1 cellular context compared by ENCODE assay signal in the genomic region with DNA sequence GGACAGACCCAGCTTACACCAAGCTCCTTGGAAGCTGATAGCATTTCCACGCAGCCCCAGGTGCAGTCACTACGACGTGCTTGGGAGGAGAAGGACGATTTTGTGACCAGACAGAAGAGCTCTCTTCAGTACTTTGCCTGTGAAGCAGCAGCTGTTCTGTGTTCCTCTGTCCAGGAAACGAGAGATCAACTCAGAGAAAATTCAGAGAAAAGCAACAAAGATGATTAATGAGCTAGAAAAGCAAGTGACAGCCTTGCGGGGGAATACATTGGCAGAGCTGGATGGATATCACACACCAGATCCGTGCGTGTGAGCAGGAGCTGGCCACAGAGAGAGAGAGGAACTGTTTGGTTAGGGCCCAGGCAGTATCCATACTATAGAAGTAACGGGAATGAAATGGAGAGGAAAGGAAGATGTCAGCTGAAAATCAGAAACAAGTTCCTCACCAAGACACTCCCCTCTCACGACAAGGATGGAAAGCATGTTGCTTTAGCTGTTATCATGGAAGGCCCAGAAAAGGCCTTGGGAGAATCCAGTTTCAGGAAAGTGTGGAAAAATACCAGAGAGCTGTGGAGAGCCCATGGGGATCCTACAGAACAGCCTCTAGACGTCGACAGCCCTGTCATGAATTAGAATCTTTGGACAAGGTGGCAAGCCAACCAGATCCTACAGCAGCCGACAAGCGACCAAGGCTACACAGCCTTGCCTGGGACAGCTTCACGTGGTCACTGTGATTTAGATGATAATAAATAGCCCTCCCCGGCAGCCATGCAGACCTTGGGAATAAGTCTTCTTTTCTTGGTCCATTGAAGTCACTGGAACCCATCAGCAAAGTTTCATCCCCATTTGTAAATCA.
TF ChIP-seq lines count a peak whose summit lies in the region.

No MANE protein-coding gene starts in this region.

TF ChIP-seq in K562, 482 proteins besides CTCF, POLR2A, EP300 and RAD21 (continued from another document and continues in another):
- TF ChIP-seq, protein P1, sequence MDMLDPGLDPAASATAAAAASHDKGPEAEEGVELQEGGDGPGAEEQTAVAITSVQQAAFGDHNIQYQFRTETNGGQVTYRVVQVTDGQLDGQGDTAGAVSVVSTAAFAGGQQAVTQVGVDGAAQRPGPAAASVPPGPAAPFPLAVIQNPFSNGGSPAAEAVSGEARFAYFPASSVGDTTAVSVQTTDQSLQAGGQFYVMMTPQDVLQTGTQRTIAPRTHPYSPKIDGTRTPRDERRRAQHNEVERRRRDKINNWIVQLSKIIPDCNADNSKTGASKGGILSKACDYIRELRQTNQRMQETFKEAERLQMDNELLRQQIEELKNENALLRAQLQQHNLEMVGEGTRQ (CRISPR knock-in tag; IDR thresholded peaks at IDR 0.05): peak; percentile 59
- TF ChIP-seq, protein P2, sequence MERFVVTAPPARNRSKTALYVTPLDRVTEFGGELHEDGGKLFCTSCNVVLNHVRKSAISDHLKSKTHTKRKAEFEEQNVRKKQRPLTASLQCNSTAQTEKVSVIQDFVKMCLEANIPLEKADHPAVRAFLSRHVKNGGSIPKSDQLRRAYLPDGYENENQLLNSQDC (CRISPR knock-in tag; IDR thresholded peaks at IDR 0.05): no peak
- TF ChIP-seq, protein P3, sequence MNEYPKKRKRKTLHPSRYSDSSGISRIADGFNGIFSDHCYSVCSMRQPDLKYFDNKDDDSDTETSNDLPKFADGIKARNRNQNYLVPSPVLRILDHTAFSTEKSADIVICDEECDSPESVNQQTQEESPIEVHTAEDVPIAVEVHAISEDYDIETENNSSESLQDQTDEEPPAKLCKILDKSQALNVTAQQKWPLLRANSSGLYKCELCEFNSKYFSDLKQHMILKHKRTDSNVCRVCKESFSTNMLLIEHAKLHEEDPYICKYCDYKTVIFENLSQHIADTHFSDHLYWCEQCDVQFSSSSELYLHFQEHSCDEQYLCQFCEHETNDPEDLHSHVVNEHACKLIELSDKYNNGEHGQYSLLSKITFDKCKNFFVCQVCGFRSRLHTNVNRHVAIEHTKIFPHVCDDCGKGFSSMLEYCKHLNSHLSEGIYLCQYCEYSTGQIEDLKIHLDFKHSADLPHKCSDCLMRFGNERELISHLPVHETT (CRISPR knock-in tag; conservative IDR thresholded peaks at IDR 0.05 in 1 of 2, IDR thresholded peaks at IDR 0.05 in 1 of 2): no peak
- TF ChIP-seq KAT7 (CRISPR knock-in tag; IDR thresholded peaks at IDR 0.05; ENCODE audit: borderline replicate concordance) (no peak), SOX6 (IDR thresholded peaks at IDR 0.05) (no peak), CREB1 (IDR thresholded peaks at IDR 0.05) (no peak), CREB1 (CRISPR knock-in tag; IDR thresholded peaks at IDR 0.05) (no peak), ZFX (CRISPR knock-in tag; IDR thresholded peaks at IDR 0.05) (no peak), L3MBTL2 (IDR thresholded peaks at IDR 0.05) (peak; percentile 45), NR2C1 (IDR thresholded peaks at IDR 0.05) (no peak), NR2C1 (tag; IDR thresholded peaks at IDR 0.05) (no peak), ARNT (IDR thresholded peaks at IDR 0.05) (no peak), ZNF76 (CRISPR knock-in tag; IDR thresholded peaks at IDR 0.05; ENCODE audit: borderline replicate concordance) (no peak), NFATC3 (IDR thresholded peaks at IDR 0.05) (no peak), ZNF316 (IDR thresholded peaks at IDR 0.05) (no peak), ZNF444 (CRISPR knock-in tag; IDR thresholded peaks at IDR 0.05) (no peak), BRF1 (IDR thresholded peaks at IDR 0.05; ENCODE audit: borderline replicate concordance, extremely low read depth, insufficient read length) (no peak), CREBBP (IDR thresholded peaks at IDR 0.05; ENCODE audit: low read depth, low read length) (no peak), TAF15 (IDR thresholded peaks at IDR 0.05; ENCODE audit: low read depth, low read length) (no peak), FOSL1 (tag; conservative IDR thresholded peaks at IDR 0.05) (no peak), ZNF644 (tag; IDR thresholded peaks at IDR 0.05; ENCODE audit: low read depth) (no peak), ZNF431 (CRISPR knock-in tag; IDR thresholded peaks at IDR 0.05) (0 out of 2 replicates have a peak, but pooled peaks have one; percentile 18), WHSC1 (IDR thresholded peaks at IDR 0.05; ENCODE audit: low read length) (no peak), GTF2A2 (tag; IDR thresholded peaks at IDR 0.05) (no peak), NR2C2 (CRISPR knock-in tag; IDR thresholded peaks at IDR 0.05) (0 out of 2 replicates have a peak, but pooled peaks have one; percentile 20), NR2C2 (tag; IDR thresholded peaks at IDR 0.05) (no peak), BDP1 (IDR thresholded peaks at IDR 0.05; ENCODE audit: insufficient read depth, insufficient read length) (no peak), NELFE (IDR thresholded peaks at IDR 0.05; ENCODE audit: insufficient read depth, insufficient read length) (no peak), ZNF695 (CRISPR knock-in tag; IDR thresholded peaks at IDR 0.05) (no peak), MEIS2 (IDR thresholded peaks at IDR 0.05; ENCODE audit: partially characterized antibody) (peak; percentile 97), ARID1B (IDR thresholded peaks at IDR 0.05) (peak; percentile 26; the same call in 1 of the 2 replicates), ZFP1 (CRISPR knock-in tag; IDR thresholded peaks at IDR 0.05) (no peak), MAZ (CRISPR knock-in tag; conservative IDR thresholded peaks at IDR 0.05 in 1 of 2, IDR thresholded peaks at IDR 0.05 in 1 of 2) (peak in 1 of 2 experiments; percentile 42; a peak in 1 of 4 replicates), ZNF583 (CRISPR knock-in tag; IDR thresholded peaks at IDR 0.05) (no peak), HNRNPLL (IDR thresholded peaks at IDR 0.05; ENCODE audit: low read depth, low read length, poor library complexity, severe bottlenecking) (no peak), XRCC4 (IDR thresholded peaks at IDR 0.05; ENCODE audit: extremely low read depth, insufficient read depth, insufficient read length) (no peak), NEUROD1 (IDR thresholded peaks at IDR 0.05; ENCODE audit: borderline replicate concordance, low read depth, low read length, partially characterized antibody) (no peak), MYNN (IDR thresholded peaks at IDR 0.05) (no peak), MYNN (CRISPR knock-in tag; IDR thresholded peaks at IDR 0.05) (no peak), PCBP1 (IDR thresholded peaks at IDR 0.05; ENCODE audit: low read depth, low read length, poor library complexity, severe bottlenecking) (no peak), PURB (CRISPR knock-in tag; IDR thresholded peaks at IDR 0.05; ENCODE audit: low read depth) (no peak), ZNF507 (tag; conservative IDR thresholded peaks at IDR 0.05) (no peak), TEAD4 (IDR thresholded peaks at IDR 0.05; ENCODE audit: low read length) (no peak), TEAD4 (CRISPR knock-in tag; IDR thresholded peaks at IDR 0.05; ENCODE audit: borderline replicate concordance) (no peak), TCF15 (CRISPR knock-in tag; IDR thresholded peaks at IDR 0.05) (no peak), XRCC5 (IDR thresholded peaks at IDR 0.05; ENCODE audit: low read depth, low read length) (no peak), ZNF124 (CRISPR knock-in tag; IDR thresholded peaks at IDR 0.05) (no peak)
- TF ChIP-seq, protein P4, sequence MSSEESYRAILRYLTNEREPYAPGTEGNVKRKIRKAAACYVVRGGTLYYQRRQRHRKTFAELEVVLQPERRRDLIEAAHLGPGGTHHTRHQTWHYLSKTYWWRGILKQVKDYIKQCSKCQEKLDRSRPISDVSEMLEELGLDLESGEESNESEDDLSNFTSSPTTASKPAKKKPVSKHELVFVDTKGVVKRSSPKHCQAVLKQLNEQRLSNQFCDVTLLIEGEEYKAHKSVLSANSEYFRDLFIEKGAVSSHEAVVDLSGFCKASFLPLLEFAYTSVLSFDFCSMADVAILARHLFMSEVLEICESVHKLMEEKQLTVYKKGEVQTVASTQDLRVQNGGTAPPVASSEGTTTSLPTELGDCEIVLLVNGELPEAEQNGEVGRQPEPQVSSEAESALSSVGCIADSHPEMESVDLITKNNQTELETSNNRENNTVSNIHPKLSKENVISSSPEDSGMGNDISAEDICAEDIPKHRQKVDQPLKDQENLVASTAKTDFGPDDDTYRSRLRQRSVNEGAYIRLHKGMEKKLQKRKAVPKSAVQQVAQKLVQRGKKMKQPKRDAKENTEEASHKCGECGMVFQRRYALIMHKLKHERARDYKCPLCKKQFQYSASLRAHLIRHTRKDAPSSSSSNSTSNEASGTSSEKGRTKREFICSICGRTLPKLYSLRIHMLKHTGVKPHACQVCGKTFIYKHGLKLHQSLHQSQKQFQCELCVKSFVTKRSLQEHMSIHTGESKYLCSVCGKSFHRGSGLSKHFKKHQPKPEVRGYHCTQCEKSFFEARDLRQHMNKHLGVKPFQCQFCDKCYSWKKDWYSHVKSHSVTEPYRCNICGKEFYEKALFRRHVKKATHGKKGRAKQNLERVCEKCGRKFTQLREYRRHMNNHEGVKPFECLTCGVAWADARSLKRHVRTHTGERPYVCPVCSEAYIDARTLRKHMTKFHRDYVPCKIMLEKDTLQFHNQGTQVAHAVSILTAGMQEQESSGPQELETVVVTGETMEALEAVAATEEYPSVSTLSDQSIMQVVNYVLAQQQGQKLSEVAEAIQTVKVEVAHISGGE (CRISPR knock-in tag; IDR thresholded peaks at IDR 0.05): no peak
- TF ChIP-seq, protein P5, sequence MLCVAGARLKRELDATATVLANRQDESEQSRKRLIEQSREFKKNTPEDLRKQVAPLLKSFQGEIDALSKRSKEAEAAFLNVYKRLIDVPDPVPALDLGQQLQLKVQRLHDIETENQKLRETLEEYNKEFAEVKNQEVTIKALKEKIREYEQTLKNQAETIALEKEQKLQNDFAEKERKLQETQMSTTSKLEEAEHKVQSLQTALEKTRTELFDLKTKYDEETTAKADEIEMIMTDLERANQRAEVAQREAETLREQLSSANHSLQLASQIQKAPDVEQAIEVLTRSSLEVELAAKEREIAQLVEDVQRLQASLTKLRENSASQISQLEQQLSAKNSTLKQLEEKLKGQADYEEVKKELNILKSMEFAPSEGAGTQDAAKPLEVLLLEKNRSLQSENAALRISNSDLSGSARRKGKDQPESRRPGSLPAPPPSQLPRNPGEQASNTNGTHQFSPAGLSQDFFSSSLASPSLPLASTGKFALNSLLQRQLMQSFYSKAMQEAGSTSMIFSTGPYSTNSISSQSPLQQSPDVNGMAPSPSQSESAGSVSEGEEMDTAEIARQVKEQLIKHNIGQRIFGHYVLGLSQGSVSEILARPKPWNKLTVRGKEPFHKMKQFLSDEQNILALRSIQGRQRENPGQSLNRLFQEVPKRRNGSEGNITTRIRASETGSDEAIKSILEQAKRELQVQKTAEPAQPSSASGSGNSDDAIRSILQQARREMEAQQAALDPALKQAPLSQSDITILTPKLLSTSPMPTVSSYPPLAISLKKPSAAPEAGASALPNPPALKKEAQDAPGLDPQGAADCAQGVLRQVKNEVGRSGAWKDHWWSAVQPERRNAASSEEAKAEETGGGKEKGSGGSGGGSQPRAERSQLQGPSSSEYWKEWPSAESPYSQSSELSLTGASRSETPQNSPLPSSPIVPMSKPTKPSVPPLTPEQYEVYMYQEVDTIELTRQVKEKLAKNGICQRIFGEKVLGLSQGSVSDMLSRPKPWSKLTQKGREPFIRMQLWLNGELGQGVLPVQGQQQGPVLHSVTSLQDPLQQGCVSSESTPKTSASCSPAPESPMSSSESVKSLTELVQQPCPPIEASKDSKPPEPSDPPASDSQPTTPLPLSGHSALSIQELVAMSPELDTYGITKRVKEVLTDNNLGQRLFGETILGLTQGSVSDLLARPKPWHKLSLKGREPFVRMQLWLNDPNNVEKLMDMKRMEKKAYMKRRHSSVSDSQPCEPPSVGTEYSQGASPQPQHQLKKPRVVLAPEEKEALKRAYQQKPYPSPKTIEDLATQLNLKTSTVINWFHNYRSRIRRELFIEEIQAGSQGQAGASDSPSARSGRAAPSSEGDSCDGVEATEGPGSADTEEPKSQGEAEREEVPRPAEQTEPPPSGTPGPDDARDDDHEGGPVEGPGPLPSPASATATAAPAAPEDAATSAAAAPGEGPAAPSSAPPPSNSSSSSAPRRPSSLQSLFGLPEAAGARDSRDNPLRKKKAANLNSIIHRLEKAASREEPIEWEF (CRISPR knock-in tag; IDR thresholded peaks at IDR 0.05): no peak
- TF ChIP-seq, protein P6, sequence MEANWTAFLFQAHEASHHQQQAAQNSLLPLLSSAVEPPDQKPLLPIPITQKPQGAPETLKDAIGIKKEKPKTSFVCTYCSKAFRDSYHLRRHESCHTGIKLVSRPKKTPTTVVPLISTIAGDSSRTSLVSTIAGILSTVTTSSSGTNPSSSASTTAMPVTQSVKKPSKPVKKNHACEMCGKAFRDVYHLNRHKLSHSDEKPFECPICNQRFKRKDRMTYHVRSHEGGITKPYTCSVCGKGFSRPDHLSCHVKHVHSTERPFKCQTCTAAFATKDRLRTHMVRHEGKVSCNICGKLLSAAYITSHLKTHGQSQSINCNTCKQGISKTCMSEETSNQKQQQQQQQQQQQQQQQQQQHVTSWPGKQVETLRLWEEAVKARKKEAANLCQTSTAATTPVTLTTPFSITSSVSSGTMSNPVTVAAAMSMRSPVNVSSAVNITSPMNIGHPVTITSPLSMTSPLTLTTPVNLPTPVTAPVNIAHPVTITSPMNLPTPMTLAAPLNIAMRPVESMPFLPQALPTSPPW (CRISPR knock-in tag; IDR thresholded peaks at IDR 0.05): no peak
- TF ChIP-seq, protein P7, sequence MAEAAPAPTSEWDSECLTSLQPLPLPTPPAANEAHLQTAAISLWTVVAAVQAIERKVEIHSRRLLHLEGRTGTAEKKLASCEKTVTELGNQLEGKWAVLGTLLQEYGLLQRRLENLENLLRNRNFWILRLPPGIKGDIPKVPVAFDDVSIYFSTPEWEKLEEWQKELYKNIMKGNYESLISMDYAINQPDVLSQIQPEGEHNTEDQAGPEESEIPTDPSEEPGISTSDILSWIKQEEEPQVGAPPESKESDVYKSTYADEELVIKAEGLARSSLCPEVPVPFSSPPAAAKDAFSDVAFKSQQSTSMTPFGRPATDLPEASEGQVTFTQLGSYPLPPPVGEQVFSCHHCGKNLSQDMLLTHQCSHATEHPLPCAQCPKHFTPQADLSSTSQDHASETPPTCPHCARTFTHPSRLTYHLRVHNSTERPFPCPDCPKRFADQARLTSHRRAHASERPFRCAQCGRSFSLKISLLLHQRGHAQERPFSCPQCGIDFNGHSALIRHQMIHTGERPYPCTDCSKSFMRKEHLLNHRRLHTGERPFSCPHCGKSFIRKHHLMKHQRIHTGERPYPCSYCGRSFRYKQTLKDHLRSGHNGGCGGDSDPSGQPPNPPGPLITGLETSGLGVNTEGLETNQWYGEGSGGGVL (CRISPR knock-in tag; IDR thresholded peaks at IDR 0.05): no peak
- TF ChIP-seq, protein P8, sequence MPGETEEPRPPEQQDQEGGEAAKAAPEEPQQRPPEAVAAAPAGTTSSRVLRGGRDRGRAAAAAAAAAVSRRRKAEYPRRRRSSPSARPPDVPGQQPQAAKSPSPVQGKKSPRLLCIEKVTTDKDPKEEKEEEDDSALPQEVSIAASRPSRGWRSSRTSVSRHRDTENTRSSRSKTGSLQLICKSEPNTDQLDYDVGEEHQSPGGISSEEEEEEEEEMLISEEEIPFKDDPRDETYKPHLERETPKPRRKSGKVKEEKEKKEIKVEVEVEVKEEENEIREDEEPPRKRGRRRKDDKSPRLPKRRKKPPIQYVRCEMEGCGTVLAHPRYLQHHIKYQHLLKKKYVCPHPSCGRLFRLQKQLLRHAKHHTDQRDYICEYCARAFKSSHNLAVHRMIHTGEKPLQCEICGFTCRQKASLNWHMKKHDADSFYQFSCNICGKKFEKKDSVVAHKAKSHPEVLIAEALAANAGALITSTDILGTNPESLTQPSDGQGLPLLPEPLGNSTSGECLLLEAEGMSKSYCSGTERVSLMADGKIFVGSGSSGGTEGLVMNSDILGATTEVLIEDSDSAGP (CRISPR knock-in tag; IDR thresholded peaks at IDR 0.05): no peak
